19 cellular contexts compared by ENCODE assay signal in the genomic region with DNA sequence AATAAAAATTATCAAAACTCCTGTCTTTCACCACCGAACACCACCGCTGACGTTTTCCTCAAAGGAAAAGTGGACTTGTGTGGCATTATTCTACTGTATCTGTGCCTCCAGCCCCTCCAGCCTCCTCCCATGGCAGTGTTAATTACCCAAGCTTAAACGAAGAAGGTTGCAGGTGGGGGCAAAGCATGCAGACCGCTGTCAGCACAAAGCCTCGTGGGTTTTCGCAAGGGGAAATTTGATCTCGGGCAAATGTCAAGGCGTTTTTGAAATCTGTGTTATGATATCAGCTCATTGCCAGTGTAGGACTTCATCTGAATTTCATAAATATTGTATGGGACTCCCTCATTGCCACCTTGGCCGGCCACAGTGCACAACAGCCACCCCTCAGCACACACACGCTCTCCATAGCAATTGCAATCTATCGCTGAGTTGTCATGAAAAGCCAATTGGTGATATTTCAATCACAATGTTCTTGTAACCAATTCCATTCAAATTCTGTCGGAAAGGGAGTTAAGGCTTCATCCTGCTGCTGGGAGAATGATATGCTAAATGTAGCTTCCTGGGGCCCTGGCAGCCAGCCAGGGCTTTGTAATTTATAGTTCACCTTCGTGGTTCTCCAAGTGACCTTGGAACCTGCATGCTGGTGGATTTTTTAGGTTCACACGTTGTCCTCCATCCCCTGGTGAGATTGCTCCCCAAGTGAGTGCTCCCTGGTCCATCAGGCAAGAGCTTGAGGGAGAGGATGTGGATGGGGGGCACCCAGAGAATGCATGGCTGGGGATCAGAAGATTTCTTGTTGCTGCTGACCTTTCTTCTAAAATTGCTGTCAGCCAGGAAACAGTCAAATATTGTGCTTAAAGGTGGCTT. TPM values are rescaled to one million over a fixed set of nuclear protein-coding genes. Genes with fewer than 3 reads are reported as not detected.
DNase-seq lines count a peak whose midpoint lies in the region; ATAC-seq and TF ChIP-seq lines count a peak whose summit lies in the region.
"Had no signal": no experiment of that assay in that cellular context is flagged by ENCODE, and none has a peak within 500 bp of the region (broad histone marks: within the 10 kb centered on the region; RNA-seq: fewer than 3 reads in every experiment).

No MANE protein-coding gene starts in this region.

- H3K4me3 ChIP-seq in H7 (ENCODE audit: insufficient read depth, low read depth, low read length), result no peak overlapping the region
- H3K4me3 ChIP-seq: cardiac muscle cell, GM23248 had no signal

- H3K27ac Mint-ChIP-seq in WTC11, result peak overlapping the region; percentile 93
- no peak overlapping the region for H3K27ac Mint-ChIP-seq in activated naive CD4-positive, alpha-beta T cell treated with anti-CD3 and anti-CD28 coated beads for 36 hours

- H3K4me1 Mint-ChIP-seq in WTC11, result peaks cover 79% of the 10 kb centered on the region
- H3K4me1 Mint-ChIP-seq in activated naive CD4-positive, alpha-beta T cell treated with anti-CD3 and anti-CD28 coated beads for 36 hours (ENCODE audit: low read depth), result no peaks in the 10 kb centered on the region

- H3K36me3 ChIP-seq in H7 (replicated peaks; ENCODE audit: control insufficient read depth, insufficient read depth, low read length), result no peaks in the 10 kb centered on the region
- H3K36me3 ChIP-seq: cardiac muscle cell had no signal

- H3K27me3 Mint-ChIP-seq in WTC11 (ENCODE audit: low read depth), result no peaks in the 10 kb centered on the region
- peaks cover 9% of the 10 kb centered on the region for H3K27me3 Mint-ChIP-seq in activated naive CD4-positive, alpha-beta T cell treated with anti-CD3 and anti-CD28 coated beads for 36 hours (ENCODE audit: low read depth)

- H3K36me3 Mint-ChIP-seq in WTC11, result no peaks in the 10 kb centered on the region
- no peaks in the 10 kb centered on the region for H3K36me3 Mint-ChIP-seq in activated naive CD4-positive, alpha-beta T cell treated with anti-CD3 and anti-CD28 coated beads for 36 hours (ENCODE audit: low read depth)

- no peaks in the 10 kb centered on the region for H3K9me3 Mint-ChIP-seq in WTC11
- no peaks in the 10 kb centered on the region for H3K9me3 Mint-ChIP-seq in activated naive CD4-positive, alpha-beta T cell treated with anti-CD3 and anti-CD28 coated beads for 36 hours

- intact Hi-C loops in activated naive CD4-positive, alpha-beta T cell treated with anti-CD3 and anti-CD28 coated beads for 36 hours (cut with micrococcal nuclease), result no loop called here

- no peak for TF ChIP-seq CTCF in WTC11 (IDR thresholded peaks at IDR 0.05)

- CTCF ChIA-PET in WTC11 (lab: Charles Lee), result interaction anchor here (0.6 to 2.2 kb wide), 6 partner anchors 13 to 424 kb away, joined by 3 to 8 read pairs (median 4); no protein-coding TSS in a partner anchor
- CTCF ChIA-PET in activated naive CD4-positive, alpha-beta T cell treated with anti-CD3 and anti-CD28 coated beads for 36 hours (lab: Charles Lee), result interaction anchor here (0.6 kb wide), 1 partner anchor 206 kb away, joined by 3 read pairs; no protein-coding TSS in a partner anchor

- POLR2A ChIA-PET in WTC11 (lab: Charles Lee), result interaction anchor here (1.1 kb wide), 1 partner anchor 16 kb away, joined by 4 read pairs; no protein-coding TSS in a partner anchor

- DNase-seq in H7, result peak; percentile 63
- DNase-seq in NCI-H2171 (lab: John Stamatoyannopoulos, UW), result peak; percentile 20
- no peak for DNase-seq in WTC11 (ENCODE audit: low spot score)
- peak; percentile 55 for DNase-seq in mesenteric fat pad (ENCODE audit: low spot score)
- DNase-seq in activated naive CD4-positive, alpha-beta T cell treated with anti-CD3 and anti-CD28 coated beads for 36 hours, result no peak
- DNase-seq in COLO829 (ENCODE audit: low spot score), result no peak
- no peak for DNase-seq in CD1c-positive myeloid dendritic cell (ENCODE audit: extremely low spot score)
- no peak for DNase-seq in GM19240 (ENCODE audit: insufficient read length, low spot score)
- DNase-seq: ACHN; activated CD4-positive, alpha-beta T cell treated with anti-CD3 and anti-CD28 coated beads, Interleukin-2, amount 50 U/mL, for 48 hours; activated naive CD4-positive, alpha-beta T cell treated with Interleukin-2 at 50 U/mL for 16 hours; GM23248; hypothalamus; T-helper 2 cell had no signal

- peak; percentile 65 for ATAC-seq in WTC11

- no peaks in the 10 kb centered on the region for H3K27me3 ChIP-seq in H7 (ENCODE audit: control insufficient read depth, insufficient read depth, low read length)

- peak overlapping the region; percentile 56 for H3K4me3 Mint-ChIP-seq in WTC11
- H3K4me3 Mint-ChIP-seq in activated naive CD4-positive, alpha-beta T cell treated with anti-CD3 and anti-CD28 coated beads for 36 hours, result no peak overlapping the region

TF ChIP-seq in WTC11, 78 proteins besides CTCF, POLR2A, EP300 and RAD21 (continues in another document):
- no peak for TF ChIP-seq FOXP4 (CRISPR knock-in tag; IDR thresholded peaks at IDR 0.05)
- peak; percentile 69; the same call in 1 of the 2 replicates for TF ChIP-seq ZNF263 (CRISPR knock-in tag; IDR thresholded peaks at IDR 0.05; ENCODE audit: low read depth)
- TF ChIP-seq, protein P1, sequence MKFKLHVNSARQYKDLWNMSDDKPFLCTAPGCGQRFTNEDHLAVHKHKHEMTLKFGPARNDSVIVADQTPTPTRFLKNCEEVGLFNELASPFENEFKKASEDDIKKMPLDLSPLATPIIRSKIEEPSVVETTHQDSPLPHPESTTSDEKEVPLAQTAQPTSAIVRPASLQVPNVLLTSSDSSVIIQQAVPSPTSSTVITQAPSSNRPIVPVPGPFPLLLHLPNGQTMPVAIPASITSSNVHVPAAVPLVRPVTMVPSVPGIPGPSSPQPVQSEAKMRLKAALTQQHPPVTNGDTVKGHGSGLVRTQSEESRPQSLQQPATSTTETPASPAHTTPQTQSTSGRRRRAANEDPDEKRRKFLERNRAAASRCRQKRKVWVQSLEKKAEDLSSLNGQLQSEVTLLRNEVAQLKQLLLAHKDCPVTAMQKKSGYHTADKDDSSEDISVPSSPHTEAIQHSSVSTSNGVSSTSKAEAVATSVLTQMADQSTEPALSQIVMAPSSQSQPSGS (CRISPR knock-in tag; IDR thresholded peaks at IDR 0.05; ENCODE audit: borderline replicate concordance, low read depth), result no peak
- no peak for TF ChIP-seq ARID4B (CRISPR knock-in tag; IDR thresholded peaks at IDR 0.05; ENCODE audit: borderline replicate concordance)
- peak; percentile 63; the same call in 1 of the 2 replicates for TF ChIP-seq TEAD1 (CRISPR knock-in tag; IDR thresholded peaks at IDR 0.05)
- TF ChIP-seq IRF2 (CRISPR knock-in tag; IDR thresholded peaks at IDR 0.05; ENCODE audit: borderline replicate concordance, low read depth), result no peak
- peak; percentile 71; the same call in 1 of the 2 replicates for TF ChIP-seq ESRRA (CRISPR knock-in tag; IDR thresholded peaks at IDR 0.05; ENCODE audit: borderline replicate concordance)

RNA-seq across cellular contexts. Expression of gene CHST8, which starts 16.6 kb away (rescaled TPM):
- total RNA-seq in H7 (2014; rRNA removed; shearing (Covaris generic)), result 27.0 and 39.4 TPM in 2 replicates
- total RNA-seq in WTC11 (2021) (22.8 to 33.5 TPM (median 23.8 TPM) in 3 replicates), mesenteric fat pad (1.4 TPM)
- total RNA-seq in activated naive CD4-positive, alpha-beta T cell treated with anti-CD3 and anti-CD28 coated beads for 36 hours, result not detected
- total RNA-seq: fibroblast of villous mesenchyme, HT1080, kidney epithelial cell, LHCN-M2 had no signal

Comparison
In these comparisons a context has a peak if more than half of its experiments do, and no peak if none do; other contexts are left out.
1. DNase-seq: peak in H7 (single experiment), NCI-H2171 (single experiment) and mesenteric fat pad (single experiment); none in WTC11 (single experiment), activated naive CD4-positive, alpha-beta T cell treated with anti-CD3 and anti-CD28 coated beads for 36 hours (single experiment), COLO829 (single experiment), CD1c-positive myeloid dendritic cell (single experiment) and GM19240 (single experiment).